Comparison of ENCODE assay signal across 1 cellular context in the genomic region with DNA sequence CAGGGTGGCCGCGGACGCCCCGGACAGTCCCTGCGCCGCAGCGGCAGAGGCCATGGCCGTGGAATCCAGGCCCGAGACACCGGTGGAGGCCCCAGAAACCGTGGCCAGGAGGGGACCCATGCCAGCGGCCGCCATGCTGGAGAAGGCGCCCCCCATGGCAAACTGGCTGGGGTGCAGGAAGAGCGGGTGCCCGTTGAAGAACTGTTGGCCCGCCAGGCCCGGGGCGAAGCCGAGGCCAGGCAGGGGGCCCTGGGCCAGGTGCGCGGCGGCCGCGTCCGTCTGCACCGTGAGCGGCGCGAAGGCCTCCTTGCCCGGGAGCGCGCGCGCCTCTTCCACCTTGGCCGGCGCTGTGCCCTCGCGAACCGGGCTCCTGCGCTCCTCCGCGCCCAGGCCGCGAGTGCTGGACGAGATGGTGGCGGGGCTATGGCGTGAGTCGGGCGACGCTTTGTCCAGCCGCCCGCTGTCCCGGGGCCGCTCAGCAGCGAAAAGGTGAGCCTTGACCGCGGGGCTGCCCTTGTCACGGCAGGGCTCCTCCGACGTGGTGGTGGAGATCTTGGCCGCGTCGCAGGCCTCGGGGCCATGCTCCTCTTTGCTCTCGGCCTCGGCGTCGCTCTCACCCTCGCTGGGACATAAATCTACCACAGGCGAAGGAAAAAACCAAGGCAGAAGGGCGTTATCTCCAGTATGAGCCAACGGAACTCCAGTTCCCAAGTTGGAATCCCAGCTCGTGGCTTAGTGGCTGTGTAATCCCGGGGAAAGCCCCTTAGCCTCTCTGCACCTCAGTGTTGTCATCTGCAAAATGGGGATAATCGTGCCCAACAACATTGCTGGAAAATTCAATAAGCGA.
TF ChIP-seq lines count a peak whose summit lies in the region.

No MANE protein-coding gene starts in this region.

TF ChIP-seq in H1, 55 proteins besides CTCF, POLR2A, EP300 and RAD21:
- TF ChIP-seq SUZ12 (IDR thresholded peaks at IDR 0.05; ENCODE audit: low read length) = peak; percentile 94
- TF ChIP-seq KDM4A (IDR thresholded peaks at IDR 0.05; ENCODE audit: low read depth, low read length, severe bottlenecking) = peak; percentile 69
- TF ChIP-seq HDAC2 (IDR thresholded peaks at IDR 0.05; ENCODE audit: borderline replicate concordance in 1 of 2, low read depth in 2 of 2, low read length in 2 of 2) = peak in 1 of 2 experiments; percentile 82; a peak in 2 of 4 replicates
- 0 out of 2 replicates have a peak, but pooled peaks have one; percentile 22 for TF ChIP-seq RBBP5 (IDR thresholded peaks at IDR 0.05; ENCODE audit: borderline replicate concordance, low read depth, low read length)
- TF ChIP-seq RNF2 (IDR thresholded peaks at IDR 0.05; ENCODE audit: borderline replicate concordance, low read depth, low read length, missing control alignments, poor library complexity, severe bottlenecking) = peak; percentile 65
- TF ChIP-seq E2F6 (IDR thresholded peaks at IDR 0.05) = peak; percentile 50
- peak; percentile 97 for TF ChIP-seq KDM1A (IDR thresholded peaks at IDR 0.05; ENCODE audit: borderline replicate concordance, low read length)
- TF ChIP-seq EZH2 (IDR thresholded peaks at IDR 0.05; ENCODE audit: low read depth, low read length, severe bottlenecking) = peak; percentile 94
- TF ChIP-seq POLR2AphosphoS5 (IDR thresholded peaks at IDR 0.05; ENCODE audit: low read depth, low read length) = no peak
- TF ChIP-seq JUN (IDR thresholded peaks at IDR 0.05; ENCODE audit: low read depth, low read length) = no peak
